In genomic region chr5:121257621-121258020, GRCh38 we compare ENCODE assay signal across 18 cellular contexts.
"Had no signal": no experiment of that assay in that cellular context is flagged by ENCODE, and none has a peak within 500 bp of the region (broad histone marks: within the 10 kb centered on the region; RNA-seq: fewer than 3 reads in every experiment).

No MANE protein-coding gene starts in this region.

- DNase-seq: activated CD4-positive, alpha-beta T cell treated with anti-CD3 and anti-CD28 coated beads, Interleukin-2, amount 10 ng/mL, durations not matched to agents 7 days and 5 days; activated CD8-positive, alpha-beta T cell treated with anti-CD3 and anti-CD28 coated beads for 36 hours; activated gamma-delta T cell; activated naive CD4-positive, alpha-beta T cell treated with anti-CD3 and anti-CD28 coated beads, Interleukin-2, amount 50 U/mL, for 16 hours; activated naive CD8-positive, alpha-beta T cell treated with anti-CD3 and anti-CD28 coated beads, Interleukin-2, amount 50 U/mL, for 24 hours; anterior cingulate cortex; body of pancreas; effector CD4-positive, alpha-beta T cell; foreskin keratinocyte; left colon; naive thymus-derived CD8-positive, alpha-beta T cell; posterior cingulate gyrus; right lobe of liver; stimulated activated CD4-positive, alpha-beta T cell treated with anti-CD3 and anti-CD28 coated beads, Interleukin-1b, Interleukin-23, amount 100 ng/mL, for 48 hours; substantia nigra; T-helper 9 cell; thyroid gland; upper lobe of right lung had no signal
